ENCODE assay signal across 23 cellular contexts in genomic region chr17:12398636-12399035, GRCh38.
"Had no signal": no experiment of that assay in that cellular context is flagged by ENCODE, and none has a peak within 500 bp of the region (broad histone marks: within the 10 kb centered on the region; RNA-seq: fewer than 3 reads in every experiment).

No MANE protein-coding gene starts in this region.

- DNase-seq: activated CD4-positive, alpha-beta T cell treated with anti-CD3 and anti-CD28 coated beads for 1 hour; activated CD4-positive, alpha-beta T cell treated with anti-CD3 and anti-CD28 coated beads, Interleukin-2, amount 50 U/mL, for 4 hours; activated CD8-positive, alpha-beta memory T cell treated with anti-CD3 and anti-CD28 coated beads, Interleukin-2, amount 50 U/mL, for 48 hours; activated naive CD4-positive, alpha-beta T cell; activated T-cell treated with anti-CD3 and anti-CD28 coated beads, Interleukin-2, amount 50 U/mL, for 4 hours; adrenal gland; head of caudate nucleus; hypothalamus; occipital lobe; stimulated activated CD4-positive, alpha-beta T cell treated with anti-CD3 and anti-CD28 coated beads, Interleukin-2, amount 100 ng/mL, for 48 hours; stimulated activated CD8-positive, alpha-beta memory T cell treated with anti-CD3 and anti-CD28 coated beads, Interleukin-4, amount 100 ng/mL, for 48 hours; stimulated activated naive CD4-positive, alpha-beta T cell; T-helper 1 cell; tibial artery; WERI-Rb-1 had no signal

- H3K27ac ChIP-seq: adrenal gland, breast epithelium, epithelial cell of prostate, tibial artery, WERI-Rb-1 had no signal

- FAIRE-seq: frontal cortex, TTC549 had no signal

- H3K4me1 ChIP-seq: adrenal gland, breast epithelium had no signal

- H3K9me3 ChIP-seq: adrenal gland, breast epithelium, tibial artery had no signal

- H3K4me3 Mint-ChIP-seq: activated naive CD8-positive, alpha-beta T cell; activated T-cell treated with anti-CD3 and anti-CD28 coated beads, Interleukin-2, amount 50 U/mL, for 4 hours; neural crest cell had no signal

- H3K36me3 Mint-ChIP-seq: activated naive CD8-positive, alpha-beta T cell had no signal

- H3K27ac Mint-ChIP-seq: activated naive CD8-positive, alpha-beta T cell; activated T-helper 2 cell treated with anti-CD3 and anti-CD28 coated beads, Interferon-gamma antibody, Interleukin-2, Interleukin-4, amounts not matched to agents 10 μg/mL and 5 μg/mL and 100 μg/mL, durations not matched to agents 14 hours and 24 hours and 36 hours had no signal

- ATAC-seq: activated T-cell treated with anti-CD3 and anti-CD28 coated beads, Interleukin-2, amount 50 U/mL, for 4 hours; sciatic nerve had no signal

- H3K36me3 ChIP-seq: adrenal gland, breast epithelium, tibial artery, WERI-Rb-1 had no signal

- H3K27me3 ChIP-seq: adrenal gland, breast epithelium, tibial artery had no signal

- H3K4me3 ChIP-seq: adrenal gland, breast epithelium, tibial artery had no signal
